In the genomic region with DNA sequence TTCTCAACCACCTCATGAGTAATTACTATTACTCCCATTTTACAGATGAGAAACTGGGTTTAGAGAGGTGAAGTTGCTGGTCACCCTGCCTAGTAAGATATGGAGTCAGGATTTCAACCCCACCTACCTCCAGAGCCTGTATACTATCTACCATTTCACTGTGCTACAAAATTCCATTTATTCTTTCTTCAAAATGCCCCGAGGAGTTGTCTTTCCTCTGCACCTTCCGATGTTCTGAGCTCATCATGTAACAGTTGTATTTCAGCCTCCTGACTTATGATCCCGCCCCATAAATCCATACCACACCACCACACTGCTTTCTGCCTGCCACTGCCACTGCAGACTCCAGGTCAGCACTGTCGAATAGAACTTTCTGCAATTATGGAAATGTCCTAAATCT, we compare ENCODE assay signal across 9 cellular contexts.
"Had no signal": no experiment of that assay in that cellular context is flagged by ENCODE, and none has a peak within 500 bp of the region (broad histone marks: within the 10 kb centered on the region; RNA-seq: fewer than 3 reads in every experiment).

No MANE protein-coding gene starts in this region.

- H3K4me2 ChIP-seq: GM23338 had no signal

- H3K27ac ChIP-seq: GM23248 had no signal

- ATAC-seq: GM23338, HCT116 had no signal

- DNase-seq: GM23248, GOT3, H7, H9, HCEC 1CT, HFFc6 had no signal

- H2AFZ ChIP-seq: GM23248, GM23338 had no signal

- H3K9ac ChIP-seq: GM23248 had no signal

- H3K4me1 ChIP-seq: HAP-1 had no signal

- H3K36me3 ChIP-seq: HAP-1 had no signal

- H3K4me3 ChIP-seq: GM23248, GM23338, HAP-1 had no signal
